16 cellular contexts compared by ENCODE assay signal in genomic region chr5:169627551-169627950, GRCh38. TPM values are rescaled to one million over a fixed set of nuclear protein-coding genes. Genes with fewer than 3 reads are reported as not detected.
DNase-seq lines count a peak whose midpoint lies in the region; ATAC-seq and TF ChIP-seq lines count a peak whose summit lies in the region.
"Had no signal": no experiment of that assay in that cellular context is flagged by ENCODE, and none has a peak within 500 bp of the region (broad histone marks: within the 10 kb centered on the region; RNA-seq: fewer than 3 reads in every experiment).

No MANE protein-coding gene starts in this region.

- in situ Hi-C loops in GM23248 (cut with MboI) = no loop called here

- DNase-seq in AG10803 (ENCODE audit: low read depth) (peak; percentile 76), GM23248 (peak; percentile 31), SJSA1 (ENCODE audit: low read depth in 1 of 2, low spot score in 2 of 2) (no peak), fibroblast of lung (ENCODE audit: low read depth in 2 of 2) (no peak), NCI-H2171 treated with DMSO at 0.1 percent for 48 hours (lab: John Stamatoyannopoulos, UW) (no peak)
- DNase-seq: ACHN; Calu3; CD8-positive, alpha-beta T cell; DMS 273 treated with DMSO at 0.1 percent for 48 hours; KG1 had no signal

- H3F3A ChIP-seq in GM23248 (ENCODE audit: insufficient read depth) = peaks cover 55% of the 10 kb centered on the region

- H3K4me2 ChIP-seq in GM23248 (ENCODE audit: unreplicated experiment) (no peak overlapping the region), fibroblast of lung (ENCODE audit: extremely low read depth, insufficient read depth, low read length) (no peak overlapping the region)

- peaks cover 4% of the 10 kb centered on the region for H3K9me3 ChIP-seq in GM23248 (ENCODE audit: low read depth)
- no peaks in the 10 kb centered on the region; the same call in none of the 2 replicates for H3K9me3 ChIP-seq in SJSA1 (replicated peaks)
- H3K9me3 ChIP-seq in fibroblast of lung (ENCODE audit: control insufficient read depth, insufficient read depth, low read depth, low read length) = no peaks in the 10 kb centered on the region

- no peak overlapping the region for H3K4me3 Mint-ChIP-seq in activated T-helper 17 cell treated with anti-CD3 and anti-CD28 coated beads, Interleukin-2, amount 50 U/mL, for 72 hours
- H3K4me3 Mint-ChIP-seq: CD14-positive monocyte; CD8-positive, alpha-beta T cell; IgD-negative memory B cell had no signal

- H3K79me2 ChIP-seq in GM23248 (ENCODE audit: insufficient read depth) (no peaks in the 10 kb centered on the region), fibroblast of lung (ENCODE audit: control insufficient read depth, insufficient read depth, low read length) (no peaks in the 10 kb centered on the region)

- no peaks in the 10 kb centered on the region for H3K27me3 ChIP-seq in GM23248 (replicated peaks; ENCODE audit: insufficient read depth)
- no peaks in the 10 kb centered on the region for H3K27me3 ChIP-seq in SJSA1 (replicated peaks)
- H3K27me3 ChIP-seq in fibroblast of lung (ENCODE audit: control insufficient read depth, insufficient read depth, low read length) = no peaks in the 10 kb centered on the region

- no peaks in the 10 kb centered on the region for H3K4me1 Mint-ChIP-seq in activated T-helper 17 cell treated with anti-CD3 and anti-CD28 coated beads, Interleukin-2, amount 50 U/mL, for 72 hours

- peak overlapping the region; percentile 19; the same call in 1 of the 2 replicates for H3K9ac ChIP-seq in GM23248
- H3K9ac ChIP-seq in fibroblast of lung (ENCODE audit: insufficient read depth, low read length) = no peak overlapping the region

- no peaks in the 10 kb centered on the region for H4K20me1 ChIP-seq in GM23248 (ENCODE audit: insufficient read depth)
- no peaks in the 10 kb centered on the region for H4K20me1 ChIP-seq in fibroblast of lung (ENCODE audit: control insufficient read depth, extremely low read depth, insufficient read depth, low read length)

- peaks cover 7% of the 10 kb centered on the region for H3K27me3 Mint-ChIP-seq in activated T-helper 17 cell treated with anti-CD3 and anti-CD28 coated beads, Interleukin-2, amount 50 U/mL, for 72 hours
- H3K27me3 Mint-ChIP-seq: IgD-negative memory B cell had no signal

- H3K27ac Mint-ChIP-seq in activated T-helper 17 cell treated with anti-CD3 and anti-CD28 coated beads, Interleukin-2, amount 50 U/mL, for 72 hours = no peak overlapping the region
- H3K27ac Mint-ChIP-seq: CD14-positive monocyte; CD8-positive, alpha-beta T cell; IgD-negative memory B cell had no signal

- no peaks in the 10 kb centered on the region for H3K9me3 Mint-ChIP-seq in activated T-helper 17 cell treated with anti-CD3 and anti-CD28 coated beads, Interleukin-2, amount 50 U/mL, for 72 hours
- H3K9me3 Mint-ChIP-seq: CD8-positive, alpha-beta T cell had no signal

- no peaks in the 10 kb centered on the region for H3K36me3 ChIP-seq in GM23248 (ENCODE audit: low read depth)
- H3K36me3 ChIP-seq in SJSA1 = no peaks in the 10 kb centered on the region
- H3K36me3 ChIP-seq in fibroblast of lung (ENCODE audit: control insufficient read depth, insufficient read depth, low read length) = no peaks in the 10 kb centered on the region

- WGBS in GM23248 (ENCODE audit: low coverage in 1 of 2, low lambda C conversion rate in 2 of 2, missing lambda C conversion rate in 2 of 2), 2 experiments = 58 to 64% methylated on average over 3 of the region's 3 CpGs

- no peaks in the 10 kb centered on the region for H3K9me2 ChIP-seq in GM23248 (ENCODE audit: insufficient read depth)

- H2AFZ ChIP-seq in GM23248 (no peak overlapping the region), fibroblast of lung (ENCODE audit: low read length) (no peak overlapping the region)

- H3K4me3 ChIP-seq in AG10803 (ENCODE audit: low read length) (no peak overlapping the region), GM23248 (no peak overlapping the region), SJSA1 (no peak overlapping the region), fibroblast of lung (replicated peaks in 1 of 4; ENCODE audit: control extremely low read depth in 1 of 4, insufficient read depth in 1 of 4, low read depth in 3 of 4, low read length in 4 of 4) (no peak overlapping the region)

- H3K27ac ChIP-seq in GM23248 (peak overlapping the region; percentile 92), SJSA1 (peak overlapping the region; percentile 1; the same call in 1 of the 2 replicates), fibroblast of lung (ENCODE audit: insufficient read depth, low read length) (peak overlapping the region; percentile 35)

- H3K4me1 ChIP-seq in GM23248 (ENCODE audit: insufficient read depth) (peaks cover 67% of the 10 kb centered on the region), SJSA1 (replicated peaks) (peaks cover 31% of the 10 kb centered on the region), fibroblast of lung (ENCODE audit: control insufficient read depth, extremely low read depth, insufficient read depth, low read length) (peaks cover 16% of the 10 kb centered on the region)

- ATAC-seq in HG02981 (IDR thresholded peaks at IDR 0.05; ENCODE audit: unreplicated experiment) (no peak), GM21360 (IDR thresholded peaks at IDR 0.05; ENCODE audit: unreplicated experiment) (no peak)
- ATAC-seq in activated T-helper 17 cell treated with anti-CD3 and anti-CD28 coated beads, Interleukin-2, amount 50 U/mL, for 72 hours (replicated peaks) = no peak
- ATAC-seq: CD8-positive, alpha-beta T cell had no signal

- no peaks in the 10 kb centered on the region for H3K36me3 Mint-ChIP-seq in activated T-helper 17 cell treated with anti-CD3 and anti-CD28 coated beads, Interleukin-2, amount 50 U/mL, for 72 hours (ENCODE audit: low read depth)
- H3K36me3 Mint-ChIP-seq: CD14-positive monocyte; CD8-positive, alpha-beta T cell; IgD-negative memory B cell had no signal

- no peak for TF ChIP-seq CTCF in AG10803 (conservative IDR thresholded peaks at IDR 0.05; ENCODE audit: low read length)
- TF ChIP-seq CTCF in fibroblast of lung (conservative IDR thresholded peaks at IDR 0.05 in 1 of 2, IDR thresholded peaks at IDR 0.05 in 1 of 2; ENCODE audit: low read depth in 1 of 2, low read length in 2 of 2) = no peak

RNA-seq across cellular contexts. Expression of gene DOCK2, which starts 9.5 kb away (rescaled TPM):
- 10.4 and 12.1 TPM in 2 replicates for total RNA-seq in GM23248 (2014; rRNA removed; shearing (Covaris generic))
- polyA plus RNA-seq in GM23248 (2016; fragmentation: Nextera tagmentation; extraction: Ambion mirVana) (5.4 and 6.5 TPM in 2 replicates), fibroblast of lung (1.1 and 1.3 TPM in 2 replicates)
- 1.5 and 3.5 TPM in 2 replicates for total RNA-seq in SJSA1 (2014; rRNA removed; shearing (Covaris generic))
- 3.6 and 8.9 TPM in 2 replicates for total RNA-seq in fibroblast of lung
- 1.4 and 1.6 TPM in 2 replicates for polyA plus RNA-seq in fibroblast of lung (2012)
- 1.8 and 12.8 TPM in 2 replicates for polyA minus RNA-seq in fibroblast of lung (ENCODE audit: low replicate concordance)
- 100 to 1,000 TPM; 229 to 244 TPM for total RNA-seq in activated T-helper 17 cell treated with anti-CD3 and anti-CD28 coated beads, Interleukin-2, amount 50 U/mL, for 72 hours
- total RNA-seq: Calu3, HT-29 had no signal

RNA-seq across cellular contexts. Expression of gene SPDL1, which starts 44.0 kb away (rescaled TPM):
- 123 and 215 TPM in 2 replicates for total RNA-seq in GM23248 (2014; rRNA removed; shearing (Covaris generic))
- polyA plus RNA-seq in GM23248 (2016; fragmentation: Nextera tagmentation; extraction: Ambion mirVana) = 177 TPM in 2 replicates
- total RNA-seq in SJSA1 (2014; rRNA removed; shearing (Covaris generic)) = 138 and 184 TPM in 2 replicates
- total RNA-seq in fibroblast of lung = 6.9 and 10.9 TPM in 2 replicates
- polyA plus RNA-seq in fibroblast of lung = 24.5 and 34.4 TPM in 2 replicates
- polyA plus RNA-seq in fibroblast of lung (2012) = 13.3 and 20.1 TPM in 2 replicates
- polyA minus RNA-seq in fibroblast of lung (ENCODE audit: low replicate concordance) = 0.11 and 1.7 TPM in 2 replicates
- total RNA-seq in activated T-helper 17 cell treated with anti-CD3 and anti-CD28 coated beads, Interleukin-2, amount 50 U/mL, for 72 hours = 10 to 100 TPM; 22.8 to 38.4 TPM

Comparison
In these comparisons a context has a peak if more than half of its experiments do, and no peak if none do; other contexts are left out.
1. DNase-seq: peak in AG10803 (single experiment) and GM23248 (single experiment); none in SJSA1 (0 of 2), fibroblast of lung (0 of 2) and NCI-H2171 treated with DMSO at 0.1 percent for 48 hours (single experiment).
2. H3K27ac ChIP-seq: peak in every context shown above with its lines; median percentile 92 in GM23248; 35 in fibroblast of lung; 1 in SJSA1.
3. RNA of gene DOCK2, which starts 9.5 kb away (total RNA-seq): 229 to 244 TPM in activated T-helper 17 cell treated with anti-CD3 and anti-CD28 coated beads, Interleukin-2, amount 50 U/mL, for 72 hours; 10.4 to 12.1 TPM in GM23248, 3.6 to 8.9 TPM in fibroblast of lung and 1.5 to 3.5 TPM in SJSA1; every median in the first group is over 10 times any median in the second.